ENCODE assay signal across 15 cellular contexts in the genomic region with DNA sequence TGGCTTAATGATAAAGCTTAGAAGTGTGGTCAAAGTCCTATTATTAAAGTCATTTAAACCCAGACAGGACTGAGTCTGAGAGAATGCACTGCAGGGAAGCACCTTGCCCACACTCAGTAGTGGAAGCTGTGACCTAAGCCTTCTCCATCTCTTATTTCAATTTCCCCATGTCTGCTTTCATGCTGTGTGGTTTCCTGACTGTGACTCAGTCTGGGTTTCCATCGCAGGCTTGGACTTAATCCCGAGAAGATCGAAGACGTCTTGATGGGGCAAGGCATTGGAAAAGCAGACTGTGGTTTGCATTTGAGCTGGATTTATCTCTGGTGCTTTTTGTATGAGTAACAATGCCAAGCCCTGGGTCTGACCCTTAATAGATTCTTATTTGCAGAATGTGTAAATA.
DNase-seq lines count a peak whose midpoint lies in the region; ATAC-seq and TF ChIP-seq lines count a peak whose summit lies in the region.
"Had no signal": no experiment of that assay in that cellular context is flagged by ENCODE, and none has a peak within 500 bp of the region (broad histone marks: within the 10 kb centered on the region; RNA-seq: fewer than 3 reads in every experiment).

No MANE protein-coding gene starts in this region.

- no peaks in the 10 kb centered on the region for H3K4me1 Mint-ChIP-seq in stimulated activated memory B cell treated with anti-CD40 and anti-IgM and Interleukin-4, amounts not matched to agents 10 μg/mL and 1 μg/mL and 100 μg/mL, for 72 hours
- H3K4me1 Mint-ChIP-seq: central memory CD8-positive, alpha-beta T cell; T-helper 17 cell had no signal

- peaks cover 9% of the 10 kb centered on the region for H3K27me3 Mint-ChIP-seq in stimulated activated memory B cell treated with anti-CD40 and anti-IgM and Interleukin-4, amounts not matched to agents 10 μg/mL and 1 μg/mL and 100 μg/mL, for 72 hours
- H3K27me3 Mint-ChIP-seq: central memory CD8-positive, alpha-beta T cell had no signal

- no peaks in the 10 kb centered on the region for H3F3A ChIP-seq in MM.1S (ENCODE audit: insufficient read depth, low read length)

- no peaks in the 10 kb centered on the region for H3K36me3 Mint-ChIP-seq in stimulated activated memory B cell treated with anti-CD40 and anti-IgM and Interleukin-4, amounts not matched to agents 10 μg/mL and 1 μg/mL and 100 μg/mL, for 72 hours

- H3K79me2 ChIP-seq in DND-41 (ENCODE audit: insufficient read depth, low read length) (no peaks in the 10 kb centered on the region), MM.1S (ENCODE audit: low read length) (no peaks in the 10 kb centered on the region)

- TF ChIP-seq CTCF in DND-41 (IDR thresholded peaks at IDR 0.05; ENCODE audit: borderline replicate concordance, extremely low read depth, low read length, poor library complexity, severe bottlenecking) (no peak), choroid plexus epithelial cell (conservative IDR thresholded peaks at IDR 0.05; ENCODE audit: low read depth, low read length) (no peak), MM.1S (IDR thresholded peaks at IDR 0.05; ENCODE audit: low read length) (no peak), vagina (IDR thresholded peaks at IDR 0.05) (no peak)

- no peak overlapping the region for H3K9ac ChIP-seq in DND-41 (ENCODE audit: low read depth, low read length)
- H3K9ac ChIP-seq in MM.1S (ENCODE audit: low read length) = no peak overlapping the region

- H3K4me3 ChIP-seq in DND-41 (ENCODE audit: low read depth in 1 of 2, low read length in 2 of 2) = no peak overlapping the region
- no peak overlapping the region for H3K4me3 ChIP-seq in choroid plexus epithelial cell (ENCODE audit: low read depth, low read length)
- H3K4me3 ChIP-seq in skeletal muscle cell (ENCODE audit: low read depth, low read length) = no peak overlapping the region
- no peak overlapping the region for H3K4me3 ChIP-seq in MM.1S (ENCODE audit: low read length)
- H3K4me3 ChIP-seq in vagina = no peak overlapping the region

- H3K9me3 ChIP-seq in DND-41 (ENCODE audit: insufficient read depth, low read length, severe bottlenecking) (no peaks in the 10 kb centered on the region), MM.1S (replicated peaks; ENCODE audit: insufficient read depth, low read length) (no peaks in the 10 kb centered on the region), vagina (no peaks in the 10 kb centered on the region)

- H3K9me2 ChIP-seq in MM.1S (replicated peaks; ENCODE audit: insufficient read depth, low read length) = no peaks in the 10 kb centered on the region

- H3K27ac ChIP-seq in DND-41 (ENCODE audit: low read length) = no peak overlapping the region
- H3K27ac ChIP-seq in MM.1S (ENCODE audit: low read length) = no peak overlapping the region
- no peak overlapping the region for H3K27ac ChIP-seq in vagina

- H2AFZ ChIP-seq in DND-41 (ENCODE audit: low read depth, low read length) (no peak overlapping the region), MM.1S (ENCODE audit: low read length) (no peak overlapping the region)

- TF ChIP-seq POLR2A in vagina (IDR thresholded peaks at IDR 0.05) = no peak

- no peaks in the 10 kb centered on the region for H3K36me3 ChIP-seq in DND-41 (ENCODE audit: insufficient read depth, low read length)
- no peaks in the 10 kb centered on the region for H3K36me3 ChIP-seq in MM.1S (replicated peaks; ENCODE audit: insufficient read depth, low read length)
- H3K36me3 ChIP-seq in vagina = no peaks in the 10 kb centered on the region

- no peak for DNase-seq in DND-41
- peak; percentile 54 for DNase-seq in NCI-H2227 (lab: John Stamatoyannopoulos, UW; ENCODE audit: unreplicated experiment)
- peak; percentile 93 for DNase-seq in choroid plexus epithelial cell (ENCODE audit: low read depth)
- peak; percentile 68 for DNase-seq in skeletal muscle cell (ENCODE audit: low read depth)
- no peak for DNase-seq in MM.1S
- no peak for DNase-seq in vagina (ENCODE audit: extremely low spot score in 2 of 2)
- DNase-seq in SIG-M5 (lab: John Stamatoyannopoulos, UW) = no peak
- DNase-seq: activated CD4-positive, alpha-beta T cell treated with anti-CD3 and anti-CD28 coated beads, Interleukin-2, amount 50 U/mL, for 48 hours; activated effector memory CD4-positive, alpha-beta T cell treated with Interleukin-2 at 50 U/mL for 16 hours; NCI-H2171; OCI-M1; T-helper 17 cell had no signal

- H4K20me1 ChIP-seq in DND-41 (ENCODE audit: insufficient read depth, low read length) = no peaks in the 10 kb centered on the region
- H4K20me1 ChIP-seq in MM.1S (ENCODE audit: insufficient read depth, low read length) = no peaks in the 10 kb centered on the region

- H3K4me1 ChIP-seq in DND-41 (ENCODE audit: insufficient read depth, low read length) (peaks cover 26% of the 10 kb centered on the region), MM.1S (ENCODE audit: low read length) (no peaks in the 10 kb centered on the region), vagina (no peaks in the 10 kb centered on the region)

- H3K4me2 ChIP-seq in DND-41 (ENCODE audit: insufficient read depth, low read length) (no peak overlapping the region), MM.1S (ENCODE audit: low read depth, low read length) (no peak overlapping the region)

- H3K9me3 Mint-ChIP-seq in stimulated activated memory B cell treated with anti-CD40 and anti-IgM and Interleukin-4, amounts not matched to agents 10 μg/mL and 1 μg/mL and 100 μg/mL, for 72 hours = peaks cover 3% of the 10 kb centered on the region

- peak; percentile 68 for ATAC-seq in DND-41 (ENCODE audit: insufficient read depth, low read depth)
- ATAC-seq in stimulated activated memory B cell treated with anti-CD40 and anti-IgM and Interleukin-4, amounts not matched to agents 10 μg/mL and 1 μg/mL and 100 μg/mL, for 72 hours = no peak
- ATAC-seq: T-helper 17 cell had no signal

- H3K27me3 ChIP-seq in DND-41 (ENCODE audit: insufficient read depth, low read length, poor library complexity) = no peaks in the 10 kb centered on the region
- no peaks in the 10 kb centered on the region for H3K27me3 ChIP-seq in MM.1S (replicated peaks; ENCODE audit: insufficient read depth, low read length)
- H3K27me3 ChIP-seq in vagina = no peaks in the 10 kb centered on the region

- no peak overlapping the region for H3K4me3 Mint-ChIP-seq in stimulated activated memory B cell treated with anti-CD40 and anti-IgM and Interleukin-4, amounts not matched to agents 10 μg/mL and 1 μg/mL and 100 μg/mL, for 72 hours
- H3K4me3 Mint-ChIP-seq: central memory CD8-positive, alpha-beta T cell; stimulated activated naive CD8-positive, alpha-beta T cell treated with anti-CD3 and anti-CD28 coated beads, Interleukin-15, Interleukin-2, amounts not matched to agents 100 ng/mL and 50 ng/mL, for 24 hours; T-helper 17 cell had no signal

- H3K27ac Mint-ChIP-seq in stimulated activated memory B cell treated with anti-CD40 and anti-IgM and Interleukin-4, amounts not matched to agents 10 μg/mL and 1 μg/mL and 100 μg/mL, for 72 hours = no peak overlapping the region
- H3K27ac Mint-ChIP-seq: stimulated activated naive CD8-positive, alpha-beta T cell treated with anti-CD3 and anti-CD28 coated beads, Interleukin-15, Interleukin-2, amounts not matched to agents 100 ng/mL and 50 ng/mL, for 24 hours; T-helper 17 cell had no signal

- intact Hi-C loops in vagina (cut with DNase I) = no loop called here

Comparison
In these comparisons a context has a peak if more than half of its experiments do, and no peak if none do; other contexts are left out.
1. DNase-seq: peak in NCI-H2227 (single experiment), choroid plexus epithelial cell (single experiment) and skeletal muscle cell (single experiment); none in DND-41 (single experiment), MM.1S (single experiment), vagina (0 of 2) and SIG-M5 (single experiment).